In the genomic region with DNA sequence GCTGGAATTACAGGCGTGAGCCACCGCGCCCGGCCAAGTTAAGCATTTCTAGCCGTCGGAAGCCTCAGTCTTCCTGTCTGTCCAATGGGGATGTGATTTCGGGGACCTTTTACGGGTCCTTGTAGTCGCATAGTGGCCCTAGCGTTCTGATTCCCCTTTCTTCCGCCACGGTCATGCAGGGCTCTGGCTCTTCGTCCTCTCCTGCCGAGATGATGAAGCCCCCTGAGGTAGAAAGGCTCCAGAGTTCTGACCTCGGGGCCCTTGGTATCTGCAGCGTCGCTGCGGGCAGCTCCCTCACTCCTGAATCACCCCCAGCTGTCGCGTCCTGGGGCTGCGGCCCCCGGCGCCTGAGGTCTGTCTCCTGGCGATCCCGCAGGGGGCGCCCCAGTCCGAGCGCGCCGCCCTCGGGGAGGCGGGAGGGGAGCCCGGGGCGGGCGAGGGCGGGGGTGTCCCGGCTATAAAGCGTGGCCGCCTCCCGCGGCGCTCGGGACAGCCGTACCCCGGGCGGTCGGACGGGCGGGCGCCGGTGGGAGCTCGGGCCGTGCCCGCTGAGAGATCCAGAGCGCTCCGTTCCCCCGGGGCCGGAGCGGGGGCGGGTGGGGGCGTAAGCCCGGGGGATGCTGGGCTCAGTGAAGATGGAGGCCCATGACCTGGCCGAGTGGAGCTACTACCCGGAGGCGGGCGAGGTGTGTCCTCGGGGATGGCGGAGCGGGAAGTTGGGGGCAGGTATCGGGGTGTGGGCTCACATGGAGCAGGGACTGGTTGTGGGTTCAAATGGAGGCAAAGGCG, we compare ENCODE assay signal across 8 cellular contexts. TPM values are rescaled to one million over a fixed set of nuclear protein-coding genes. Genes with fewer than 3 reads are reported as not detected.
DNase-seq lines count a peak whose midpoint lies in the region; ATAC-seq, FAIRE-seq and TF ChIP-seq lines count a peak whose summit lies in the region.

FOXA3 (plus strand) TSS at position 487 of the 789 bp plus-strand sequence; CDS start at position 618, 131 bp downstream.

- H3K4me1 Mint-ChIP-seq in activated naive CD8-positive, alpha-beta T cell treated with anti-CD3 and anti-CD28 coated beads for 36 hours: peaks cover 23% of the 10 kb centered on the region

- H3K36me3 ChIP-seq in HEK293 (ENCODE audit: control insufficient read depth in 2 of 2, insufficient read depth in 1 of 2, low read length in 2 of 2) (peaks cover 12 to 28% of the 10 kb centered on the region in 2 experiments), iPS DF 6.9 (ENCODE audit: control insufficient read depth, insufficient read depth, low read length) (no peaks in the 10 kb centered on the region), skeletal muscle tissue (ENCODE audit: control insufficient read depth in 3 of 3, insufficient read depth in 3 of 3, low read length in 3 of 3) (peaks cover under 1 to 6% (median 6%) of the 10 kb centered on the region in 3 donors)

- TF ChIP-seq CTCF in D721Med (IDR thresholded peaks at IDR 0.05; ENCODE audit: insufficient read depth, missing control alignments) (peak; percentile 38), HEK293 (tag by site-specific recombination; IDR thresholded peaks at IDR 0.05) (peak; percentile 31; the same call in 1 of the 2 replicates)

- peak within 1 kb of the TSS in 2 of 3 donors; percentile 51 to 62 for H3K9ac ChIP-seq in skeletal muscle tissue (ENCODE audit: low read depth in 1 of 3, low read length in 3 of 3)

- H3K27ac Mint-ChIP-seq in activated naive CD8-positive, alpha-beta T cell treated with anti-CD3 and anti-CD28 coated beads for 36 hours: peak within 1 kb of the TSS; percentile 97

- H3K27ac ChIP-seq in HEK293 (ENCODE audit: extremely low read depth, low read depth, low read length): no peak within 1 kb of the TSS
- no peak within 1 kb of the TSS for H3K27ac ChIP-seq in iPS DF 6.9 (ENCODE audit: low read length)
- no peak within 1 kb of the TSS for H3K27ac ChIP-seq in skeletal muscle tissue (ENCODE audit: low read depth, low read length)

- ATAC-seq in GM19452 (IDR thresholded peaks at IDR 0.05; ENCODE audit: unreplicated experiment): no peak

- DNase-seq in D721Med (ENCODE audit: insufficient read length, low spot score) (peak; percentile 85), RCC 7860 (ENCODE audit: low spot score) (peak; percentile 7), iPS DF 6.9 (ENCODE audit: low read depth, low spot score) (no peak), DMS79 treated with DMSO at 0.1 percent for 48 hours (lab: John Stamatoyannopoulos, UW) (no peak)
- peak; percentile 78 for DNase-seq in activated naive CD8-positive, alpha-beta T cell treated with anti-CD3 and anti-CD28 coated beads for 36 hours

- CTCF ChIA-PET in HEK293 (lab: Yijun Ruan, JAX): interaction anchor here (0.6 to 6.6 kb wide), 17 partner anchors 9 to 237 kb away, joined by 3 to 91 read pairs (median 4); partner anchors contain the start of genes IRF2BP1, MYPOP and SIX5

- peaks cover 35% of the 10 kb centered on the region for H3K27me3 Mint-ChIP-seq in activated naive CD8-positive, alpha-beta T cell treated with anti-CD3 and anti-CD28 coated beads for 36 hours

- POLR2A ChIA-PET in HEK293 (lab: Yijun Ruan, JAX): interaction anchor here (0.6 to 3.7 kb wide), 20 partner anchors 11 to 737 kb away, joined by 3 to 39 read pairs (median 4); partner anchors contain the start of genes CALM3, CCDC61, CCDC8 and IRF2BP1

- FAIRE-seq in D721Med (lab: Jason Lieb, UNC) (no peak), RCC 7860 (lab: Jason Lieb, UNC) (no peak)

- H3K27me3 ChIP-seq in iPS DF 6.9 (ENCODE audit: control insufficient read depth, insufficient read depth, low read length) (no peaks in the 10 kb centered on the region), skeletal muscle tissue (ENCODE audit: control insufficient read depth in 3 of 3, insufficient read depth in 3 of 3, low read length in 3 of 3) (peaks cover 4 to 20% (median 20%) of the 10 kb centered on the region in 3 donors)

- peaks cover 14% of the 10 kb centered on the region for H3K36me3 Mint-ChIP-seq in activated naive CD8-positive, alpha-beta T cell treated with anti-CD3 and anti-CD28 coated beads for 36 hours

- peaks cover 10% of the 10 kb centered on the region for H3K4me1 ChIP-seq in HEK293 (ENCODE audit: control insufficient read depth, insufficient read depth, low read length)
- H3K4me1 ChIP-seq in iPS DF 6.9 (ENCODE audit: control insufficient read depth, insufficient read depth, low read length): no peaks in the 10 kb centered on the region
- H3K4me1 ChIP-seq in skeletal muscle tissue (ENCODE audit: control insufficient read depth in 3 of 3, insufficient read depth in 3 of 3, low read length in 3 of 3): peaks cover 7 to 20% (median 14%) of the 10 kb centered on the region in 3 donors

- no peaks in the 10 kb centered on the region for H3K9me3 ChIP-seq in HEK293 (ENCODE audit: control insufficient read depth, insufficient read depth, low read depth, low read length)
- H3K9me3 ChIP-seq in iPS DF 6.9 (ENCODE audit: control insufficient read depth, insufficient read depth, low read length): no peaks in the 10 kb centered on the region
- no peaks in the 10 kb centered on the region for H3K9me3 ChIP-seq in skeletal muscle tissue (ENCODE audit: control insufficient read depth in 3 of 3, low read length in 3 of 3)

- H3K4me3 ChIP-seq in HEK293 (ENCODE audit: low read depth, low read length) (peak within 1 kb of the TSS; percentile 29), iPS DF 6.9 (ENCODE audit: low read length) (peak within 1 kb of the TSS; percentile 78; the same call in 1 of the 2 replicates), skeletal muscle tissue (ENCODE audit: low read length in 3 of 3) (peak within 1 kb of the TSS; percentile 58 to 77 (median 75))

- WGBS in iPS DF 6.9 (ENCODE audit: insufficient coverage, insufficient read length): no CpG with 5 or more reads among the region's 71 CpGs

- H3K9me3 Mint-ChIP-seq in activated naive CD8-positive, alpha-beta T cell treated with anti-CD3 and anti-CD28 coated beads for 36 hours: no peaks in the 10 kb centered on the region

- H3K4me3 Mint-ChIP-seq in activated naive CD8-positive, alpha-beta T cell treated with anti-CD3 and anti-CD28 coated beads for 36 hours: peak within 1 kb of the TSS; percentile 90

TF ChIP-seq in HEK293, 187 proteins besides CTCF, POLR2A, EP300 and RAD21 (continues in another document):
- no peak for TF ChIP-seq PRDM2 (tag by site-specific recombination; IDR thresholded peaks at IDR 0.05; ENCODE audit: borderline replicate concordance)
- no peak for TF ChIP-seq GFI1B (tag by site-specific recombination; IDR thresholded peaks at IDR 0.05)
- no peak for TF ChIP-seq ZNF521 (tag by site-specific recombination; IDR thresholded peaks at IDR 0.05)
- no peak for TF ChIP-seq ZNF37A (tag by site-specific recombination; IDR thresholded peaks at IDR 0.05)
- TF ChIP-seq ZNF341 (tag by site-specific recombination; IDR thresholded peaks at IDR 0.05; ENCODE audit: low read depth): no peak
- no peak for TF ChIP-seq ZNF704 (tag by site-specific recombination; IDR thresholded peaks at IDR 0.05)
- TF ChIP-seq ZBTB21 (tag by site-specific recombination; IDR thresholded peaks at IDR 0.05): no peak
- TF ChIP-seq ZNF664 (tag by site-specific recombination; IDR thresholded peaks at IDR 0.05): no peak
- TF ChIP-seq ZNF544 (tag by site-specific recombination; IDR thresholded peaks at IDR 0.05): no peak

RNA-seq across cellular contexts. Expression of gene FOXA3, which starts in this region (rescaled TPM):
- total RNA-seq in activated naive CD8-positive, alpha-beta T cell treated with anti-CD3 and anti-CD28 coated beads for 36 hours: under 1 TPM; 0.28 to 0.39 TPM
- not detected for total RNA-seq in skeletal muscle tissue

Comparison
In these comparisons a context has a peak if more than half of its experiments do, and no peak if none do; other contexts are left out.
1. Peak in DNase-seq in activated naive CD8-positive, alpha-beta T cell treated with anti-CD3 and anti-CD28 coated beads for 36 hours; RNA of the gene not detected or under 1 TPM.
2. DNase-seq: peak in D721Med (single experiment) and RCC 7860 (single experiment); none in iPS DF 6.9 (single experiment) and DMS79 treated with DMSO at 0.1 percent for 48 hours (single experiment).
3. Peak in every context shown above with its lines, with median percentiles within 50 percentile points of each other: H3K4me3 ChIP-seq.